ENCODE assay signal across 8 cellular contexts in genomic region chr1:160428655-160429054, GRCh38. TPM values are rescaled to one million over a fixed set of nuclear protein-coding genes. Genes with fewer than 3 reads are reported as not detected.
DNase-seq lines count a peak whose midpoint lies in the region; ATAC-seq, FAIRE-seq and TF ChIP-seq lines count a peak whose summit lies in the region.

No MANE protein-coding gene starts in this region.

- POLR2A ChIA-PET in activated CD4-positive, alpha-beta T cell treated with anti-CD3 and anti-CD28 coated beads for 36 hours (lab: Charles Lee) = no interaction called here

- H3K27me3 ChIP-seq in liver (ENCODE audit: control insufficient read depth in 4 of 4, insufficient read depth in 4 of 4, low read length in 3 of 4) (no peaks in the 10 kb centered on the region), thymus (ENCODE audit: control insufficient read depth, insufficient read depth) (no peaks in the 10 kb centered on the region)

- H3K27ac ChIP-seq in liver (ENCODE audit: low read depth in 1 of 2, low read length in 2 of 2) (no peak overlapping the region), thymus (ENCODE audit: low read depth) (peak overlapping the region; percentile 92)

- CTCF ChIA-PET in activated CD4-positive, alpha-beta T cell treated with anti-CD3 and anti-CD28 coated beads for 36 hours (lab: Charles Lee) = interaction anchor here (0.6 to 3.0 kb wide), 17 partner anchors 11 to 566 kb away, joined by 3 to 18 read pairs (median 4); no protein-coding TSS in a partner anchor

- H3K4me3 Mint-ChIP-seq in activated CD4-positive, alpha-beta T cell treated with anti-CD3 and anti-CD28 coated beads for 36 hours = peak overlapping the region; percentile 32

- H3K4me3 ChIP-seq in liver (ENCODE audit: low read depth in 1 of 3, low read length in 3 of 3) = no peak overlapping the region
- H3K4me3 ChIP-seq in thymus (ENCODE audit: low read length) = no peak overlapping the region

- intact Hi-C loops in activated CD4-positive, alpha-beta T cell treated with anti-CD3 and anti-CD28 coated beads for 36 hours (cut with DNase I, micrococcal nuclease) = loop anchor here (1.0 to 5.0 kb wide), 8 partner anchors 26 to 179 kb away; no protein-coding TSS in a partner anchor

- H3K27ac Mint-ChIP-seq in activated CD4-positive, alpha-beta T cell treated with anti-CD3 and anti-CD28 coated beads for 36 hours = peak overlapping the region; percentile 94

- peaks cover 1% of the 10 kb centered on the region for H3K9me3 Mint-ChIP-seq in activated CD4-positive, alpha-beta T cell treated with anti-CD3 and anti-CD28 coated beads for 36 hours (ENCODE audit: low read depth)

- H3K36me3 Mint-ChIP-seq in activated CD4-positive, alpha-beta T cell treated with anti-CD3 and anti-CD28 coated beads for 36 hours (ENCODE audit: low read depth) = peaks cover 6% of the 10 kb centered on the region

- peak; percentile 51 for ATAC-seq in activated CD4-positive, alpha-beta T cell treated with anti-CD3 and anti-CD28 coated beads for 36 hours

- no peaks in the 10 kb centered on the region for H3K36me3 ChIP-seq in liver (ENCODE audit: control insufficient read depth in 4 of 4, insufficient read depth in 3 of 4, low read depth in 1 of 4, low read length in 3 of 4)
- peaks cover 7% of the 10 kb centered on the region for H3K36me3 ChIP-seq in thymus (ENCODE audit: control insufficient read depth, insufficient read depth)

- H3K4me1 ChIP-seq in liver (ENCODE audit: control insufficient read depth in 4 of 4, insufficient read depth in 4 of 4, low read length in 3 of 4) (no peaks in the 10 kb centered on the region), thymus (ENCODE audit: control insufficient read depth, insufficient read depth, low read length) (peaks cover 16% of the 10 kb centered on the region)

- no peak overlapping the region for H3K9ac ChIP-seq in liver (ENCODE audit: low read depth in 1 of 2, low read length in 2 of 2)

- peak; percentile 93 to 96 for TF ChIP-seq RAD21 in liver (IDR thresholded peaks at IDR 0.05)

- DNase-seq in activated CD4-positive, alpha-beta T cell treated with anti-CD3 and anti-CD28 coated beads for 36 hours = peak; percentile 60
- no peak for DNase-seq in activated CD4-positive, alpha-beta T cell treated with anti-CD3 and anti-CD28 coated beads for 1 hour
- DNase-seq in HTR-8/SVneo (ENCODE audit: insufficient read length, low spot score) (peak; percentile 40), T follicular helper cell (ENCODE audit: low read depth) (peak; percentile 10), cerebellum (ENCODE audit: low spot score) (peak; percentile 82), NOMO-1 treated with dmso at 0.1 percent for 144 hours (lab: John Stamatoyannopoulos, UW; ENCODE audit: unreplicated experiment) (no peak)

- 70% methylated on average over 1 of the region's 1 CpG for WGBS in liver
- 77% methylated on average over 1 of the region's 1 CpG for WGBS in thymus

- H3K9me3 ChIP-seq in liver (ENCODE audit: control insufficient read depth in 4 of 4, low read length in 3 of 4) = no peaks in the 10 kb centered on the region
- no peaks in the 10 kb centered on the region for H3K9me3 ChIP-seq in thymus (ENCODE audit: control insufficient read depth)

- no peaks in the 10 kb centered on the region for H3K27me3 Mint-ChIP-seq in activated CD4-positive, alpha-beta T cell treated with anti-CD3 and anti-CD28 coated beads for 36 hours

- no peak for FAIRE-seq in HTR-8/SVneo (lab: Jason Lieb, UNC)

- peak; percentile 64 for TF ChIP-seq CTCF in liver (IDR thresholded peaks at IDR 0.05; ENCODE audit: low read depth, low read length, missing input control)

- H3K4me1 Mint-ChIP-seq in activated CD4-positive, alpha-beta T cell treated with anti-CD3 and anti-CD28 coated beads for 36 hours = peaks cover 63% of the 10 kb centered on the region

TF ChIP-seq in liver, 16 proteins besides CTCF, POLR2A, EP300 and RAD21:
- TF ChIP-seq EGR1 (IDR thresholded peaks at IDR 0.05; ENCODE audit: low read depth in 2 of 2) = no peak
- no peak for TF ChIP-seq YY1 (IDR thresholded peaks at IDR 0.05)
- no peak for TF ChIP-seq HNF4A (conservative IDR thresholded peaks at IDR 0.05)
- no peak for TF ChIP-seq TAF1 (conservative IDR thresholded peaks at IDR 0.05)

RNA-seq across cellular contexts. Expression of gene VANGL2, which starts 28.3 kb away (rescaled TPM):
- total RNA-seq in activated CD4-positive, alpha-beta T cell treated with anti-CD3 and anti-CD28 coated beads for 36 hours = under 1 TPM; 0.09 to 0.12 TPM
- total RNA-seq in cerebellum = 17.2 TPM
- total RNA-seq in liver = 1 to 10 TPM in 1 of 2 donors, under 1 TPM in 1; 0.17 to 1.4 TPM
- under 1 TPM; 0.07 to 0.08 TPM for polyA plus RNA-seq in liver
- 5.6 TPM for polyA plus RNA-seq in thymus

Comparison
In these comparisons a context has a peak if more than half of its experiments do, and no peak if none do; other contexts are left out.
1. DNase-seq: peak in activated CD4-positive, alpha-beta T cell treated with anti-CD3 and anti-CD28 coated beads for 36 hours (single experiment), HTR-8/SVneo (single experiment), T follicular helper cell (single experiment) and cerebellum (single experiment); none in activated CD4-positive, alpha-beta T cell treated with anti-CD3 and anti-CD28 coated beads for 1 hour (single experiment) and NOMO-1 treated with dmso at 0.1 percent for 144 hours (single experiment).